25 cellular contexts compared by ENCODE assay signal in the genomic region with DNA sequence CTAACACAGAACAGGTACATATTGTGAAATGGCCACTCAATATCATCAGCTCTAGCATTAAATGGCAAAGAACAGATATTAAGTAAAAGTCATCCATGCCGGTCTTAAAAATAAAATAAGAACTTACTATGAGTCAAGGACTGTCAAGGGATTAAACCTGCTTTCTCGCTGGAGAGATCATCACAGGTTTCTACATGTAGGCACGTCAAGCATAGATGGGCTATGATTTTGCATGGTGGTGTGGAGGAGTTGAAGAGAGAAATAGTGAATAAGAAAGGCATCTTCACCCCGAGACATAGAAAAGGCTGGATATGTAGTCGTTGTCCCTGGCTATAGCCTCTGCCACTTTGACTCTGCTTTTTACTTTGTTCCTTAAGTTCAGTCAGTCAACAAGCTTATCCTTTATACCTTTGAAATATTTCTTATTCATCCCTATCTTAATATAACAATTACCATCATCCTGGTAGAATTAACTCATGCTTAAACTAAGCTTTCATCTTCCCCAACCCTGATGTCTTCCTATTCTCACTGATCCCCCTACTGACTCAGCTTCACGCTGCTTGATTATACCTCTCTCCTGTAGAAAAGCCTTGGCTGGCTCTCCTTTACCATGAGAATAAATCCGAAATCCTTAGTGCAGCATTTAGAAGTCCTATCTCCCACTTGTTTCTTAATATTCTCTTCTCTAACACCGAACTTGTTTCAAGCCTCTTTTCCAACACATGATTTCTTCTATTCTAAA. TPM values are rescaled to one million over a fixed set of nuclear protein-coding genes. Genes with fewer than 3 reads are reported as not detected.
"Had no signal": no experiment of that assay in that cellular context is flagged by ENCODE, and none has a peak within 500 bp of the region (broad histone marks: within the 10 kb centered on the region; RNA-seq: fewer than 3 reads in every experiment).

No MANE protein-coding gene starts in this region.

- DNase-seq: dorsolateral prefrontal cortex; effector CD4-positive, alpha-beta T cell; foreskin melanocyte; glutamatergic neuron; heart right ventricle; hippocampal formation; immature natural killer cell; islet precursor cell; mucosa of descending colon; naive B cell; nucleus accumbens; stimulated activated CD4-positive, alpha-beta T cell treated with anti-CD3 and anti-CD28 coated beads, Interleukin-2, amount 100 ng/mL, for 24 hours; stimulated activated CD4-positive, alpha-beta T cell treated with anti-CD3 and anti-CD28 coated beads, Interleukin-4, amount 100 ng/mL, for 4 hours; stimulated activated naive CD8-positive, alpha-beta T cell treated with anti-CD3 and anti-CD28 coated beads, Interleukin-15, Interleukin-2, amounts not matched to agents 100 U/mL and 50 U/mL, for 24 hours; substantia nigra; testis; tibial artery had no signal

- H3K27ac ChIP-seq: dorsolateral prefrontal cortex, epithelial cell of prostate, esophagus muscularis mucosa, heart right ventricle, prostate gland, right atrium auricular region, testis, tibial artery had no signal

- ATAC-seq: heart right ventricle; mucosa of descending colon; natural killer cell treated with Interleukin-12 subunit alpha and Interleukin-12 subunit beta and Interleukin-15 and Interleukin-18, amount 100 ng/mL, for 72 hours; sciatic nerve; stimulated activated memory B cell treated with anti-CD40 and anti-IgM and Interleukin-4, amounts not matched to agents 10 μg/mL and 1 μg/mL and 100 μg/mL, for 72 hours; stimulated activated naive CD8-positive, alpha-beta T cell treated with anti-CD3 and anti-CD28 coated beads, Interleukin-15, Interleukin-2, amounts not matched to agents 100 U/mL and 50 U/mL, for 24 hours had no signal

- H3K4me1 ChIP-seq: esophagus muscularis mucosa, heart right ventricle, prostate gland, right atrium auricular region, testis, tibial artery had no signal

- H3K27me3 ChIP-seq: esophagus muscularis mucosa, right atrium auricular region, testis, tibial artery had no signal

- H3K9me3 ChIP-seq: esophagus muscularis mucosa, heart right ventricle, mucosa of descending colon, prostate gland, right atrium auricular region, testis, tibial artery had no signal

- H3K4me3 ChIP-seq: dorsolateral prefrontal cortex, esophagus muscularis mucosa, heart right ventricle, lung, mucosa of descending colon, prostate gland, right atrium auricular region, testis, tibial artery had no signal

- H3K36me3 ChIP-seq: esophagus muscularis mucosa, heart right ventricle, prostate gland, right atrium auricular region, tibial artery had no signal

RNA-seq across cellular contexts. Expression of a gene that starts 42.5 kb away (rescaled TPM):
- total RNA-seq: natural killer cell treated with Interleukin-12 subunit alpha and Interleukin-12 subunit beta and Interleukin-15 and Interleukin-18, amount 100 ng/mL, for 72 hours had no signal
- polyA plus RNA-seq: immature natural killer cell had no signal
